1 cellular context compared by ENCODE assay signal in genomic region chr1:157995575-157996169, GRCh38.
TF ChIP-seq lines count a peak whose summit lies in the region.

No MANE protein-coding gene starts in this region.

TF ChIP-seq in IMR-90, 13 proteins besides CTCF, POLR2A, EP300 and RAD21:
- TF ChIP-seq RFX5 (IDR thresholded peaks at IDR 0.05; ENCODE audit: low read depth, low read length), result no peak
- TF ChIP-seq MAFK (IDR thresholded peaks at IDR 0.05; ENCODE audit: low read depth, low read length), result no peak
- no peak for TF ChIP-seq ELK1 (IDR thresholded peaks at IDR 0.05; ENCODE audit: borderline replicate concordance, low read depth, low read length)
- no peak for TF ChIP-seq SMC3 (IDR thresholded peaks at IDR 0.05; ENCODE audit: low read depth, low read length)
- no peak for TF ChIP-seq FOS (IDR thresholded peaks at IDR 0.05; ENCODE audit: low read depth, low read length)
- TF ChIP-seq MAZ (IDR thresholded peaks at IDR 0.05; ENCODE audit: borderline replicate concordance, low read depth, low read length), result no peak
- no peak for TF ChIP-seq BHLHE40 (IDR thresholded peaks at IDR 0.05; ENCODE audit: low read depth, low read length)
